ENCODE assay signal across 27 cellular contexts in the genomic region with DNA sequence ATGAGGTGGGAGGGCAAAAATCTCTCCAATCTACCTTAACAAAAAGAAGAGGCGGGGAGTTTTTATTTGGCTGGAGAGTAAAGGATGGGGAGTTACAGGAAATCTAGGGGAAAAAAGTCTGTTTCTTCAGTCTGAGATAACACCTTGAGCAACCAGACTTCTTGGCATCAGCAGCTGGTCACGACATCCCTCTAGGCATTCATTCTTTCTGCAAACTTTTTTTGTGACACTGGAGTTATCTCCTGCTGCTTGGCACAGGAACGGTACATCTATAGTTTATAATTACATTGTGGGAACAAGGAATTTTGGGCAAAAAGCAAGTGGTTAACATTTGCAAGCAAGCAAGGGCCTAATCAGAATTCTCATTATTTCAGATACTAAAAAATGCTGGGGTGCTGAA. TPM values are rescaled to one million over a fixed set of nuclear protein-coding genes. Genes with fewer than 3 reads are reported as not detected.
DNase-seq lines count a peak whose midpoint lies in the region; ATAC-seq, FAIRE-seq and TF ChIP-seq lines count a peak whose summit lies in the region.
"Had no signal": no experiment of that assay in that cellular context is flagged by ENCODE, and none has a peak within 500 bp of the region (broad histone marks: within the 10 kb centered on the region; RNA-seq: fewer than 3 reads in every experiment).

No MANE protein-coding gene starts in this region.

- H3K36me3 Mint-ChIP-seq in activated CD4-positive, alpha-beta T cell treated with anti-CD3 and anti-CD28 coated beads, Interleukin-2, amount 10 ng/mL, durations not matched to agents 24 days and 14 days (ENCODE audit: low read depth): no peaks in the 10 kb centered on the region
- H3K36me3 Mint-ChIP-seq in natural killer cell: no peaks in the 10 kb centered on the region

- no peak overlapping the region for H3K4me3 ChIP-seq in choroid plexus epithelial cell (ENCODE audit: low read depth, low read length)
- H3K4me3 ChIP-seq: SJSA1 had no signal

- DNase-seq in activated CD4-positive, alpha-beta T cell treated with anti-CD3 and anti-CD28 coated beads, Interleukin-2, amount 10 ng/mL, durations not matched to agents 24 days and 14 days: peak; percentile 37
- no peak for DNase-seq in activated CD4-positive, alpha-beta T cell treated with anti-CD3 and anti-CD28 coated beads for 4 hours
- DNase-seq in M059J (ENCODE audit: low read depth): peak; percentile 41
- peak; percentile 17 for DNase-seq in choroid plexus epithelial cell (ENCODE audit: low read depth)
- DNase-seq in natural killer cell: no peak
- DNase-seq in frontal cortex (ENCODE audit: low spot score in 2 of 2): no peak
- DNase-seq in KBM-7: no peak
- DNase-seq: 8988T; ACHN; BE2C; HCEC 1CT; IMR-90; NCI-H1092 treated with DMSO at 0.1 percent for 48 hours; NCI-H1436 treated with DMSO at 0.1 percent for 48 hours; NCI-H187 treated with DMSO at 0.1 percent for 48 hours; NCI-H2171 treated with DMSO at 0.1 percent for 48 hours; NCI-H524 treated with DMSO at 0.1 percent for 48 hours; NCI-H774; NK-92 treated with Interleukin-12 subunit alpha and Interleukin-12 subunit beta, amount 100 ng/mL, for 24 hours; PC-3 had no signal

- H3K4me3 Mint-ChIP-seq in activated CD4-positive, alpha-beta T cell treated with anti-CD3 and anti-CD28 coated beads, Interleukin-2, amount 10 ng/mL, durations not matched to agents 24 days and 14 days: no peak overlapping the region
- H3K4me3 Mint-ChIP-seq in natural killer cell: peak overlapping the region; percentile 79
- H3K4me3 Mint-ChIP-seq: CD14-positive monocyte had no signal

- in situ Hi-C loops in KBM-7 (cut with MboI; ENCODE audit: low pct_unique_long_range_greater_than_20kb, low sequenced_read_pairs): no loop called here

- no peaks in the 10 kb centered on the region for H3K9me3 Mint-ChIP-seq in activated CD4-positive, alpha-beta T cell treated with anti-CD3 and anti-CD28 coated beads, Interleukin-2, amount 10 ng/mL, durations not matched to agents 24 days and 14 days
- H3K9me3 Mint-ChIP-seq in natural killer cell: peaks cover 0 to 3% of the 10 kb centered on the region in 2 donors

- no peak overlapping the region for H3K27ac Mint-ChIP-seq in activated CD4-positive, alpha-beta T cell treated with anti-CD3 and anti-CD28 coated beads, Interleukin-2, amount 10 ng/mL, durations not matched to agents 24 days and 14 days
- peak overlapping the region; percentile 88 for H3K27ac Mint-ChIP-seq in natural killer cell

- TF ChIP-seq CTCF in choroid plexus epithelial cell (conservative IDR thresholded peaks at IDR 0.05; ENCODE audit: low read depth, low read length) (no peak), natural killer cell (IDR thresholded peaks at IDR 0.05) (no peak)

- intact Hi-C loops in activated CD4-positive, alpha-beta T cell treated with anti-CD3 and anti-CD28 coated beads, Interleukin-2, amount 10 ng/mL, durations not matched to agents 24 days and 14 days (cut with micrococcal nuclease): loop anchor here (5.0 kb wide), 1 partner anchor 732 kb away; no protein-coding TSS in a partner anchor
- intact Hi-C loops in natural killer cell (cut with micrococcal nuclease): loop anchor here (2.0 to 10.0 kb wide), 4 partner anchors 37 to 705 kb away; no protein-coding TSS in a partner anchor

- no peak for FAIRE-seq in frontal cortex (lab: Jason Lieb, UNC)
- FAIRE-seq: D721Med, H1, HTR-8/SVneo had no signal

- ATAC-seq in natural killer cell (peak in 1 of 3 donors; percentile 16), GM18868 (IDR thresholded peaks at IDR 0.05; ENCODE audit: unreplicated experiment) (no peak)
- ATAC-seq: PC-3, Right ventricle myocardium inferior had no signal

- H3K27me3 Mint-ChIP-seq in activated CD4-positive, alpha-beta T cell treated with anti-CD3 and anti-CD28 coated beads, Interleukin-2, amount 10 ng/mL, durations not matched to agents 24 days and 14 days: peaks cover 37% of the 10 kb centered on the region
- H3K27me3 Mint-ChIP-seq in natural killer cell (ENCODE audit: low read depth in 2 of 2): no peaks in the 10 kb centered on the region

- peaks cover 2% of the 10 kb centered on the region for H3K4me1 Mint-ChIP-seq in activated CD4-positive, alpha-beta T cell treated with anti-CD3 and anti-CD28 coated beads, Interleukin-2, amount 10 ng/mL, durations not matched to agents 24 days and 14 days
- H3K4me1 Mint-ChIP-seq in natural killer cell: peaks cover 27 to 43% of the 10 kb centered on the region in 2 donors

RNA-seq across cellular contexts. Expression of a gene that starts 50.6 kb away (rescaled TPM):
- 13.9 and 14.4 TPM in 2 replicates for total RNA-seq in activated CD4-positive, alpha-beta T cell treated with anti-CD3 and anti-CD28 coated beads, Interleukin-2, amount 10 ng/mL, durations not matched to agents 24 days and 14 days
- total RNA-seq in M059J (2014; rRNA removed; shearing (Covaris generic)): 74.9 and 87.3 TPM in 2 replicates
- 100 to 1,000 TPM in 2 of 3 donors, 10 to 100 TPM in 1; 77.5 to 128 (median 100) TPM for total RNA-seq in natural killer cell
- total RNA-seq in frontal cortex: 66.4 TPM

Comparison
In these comparisons a context has a peak if more than half of its experiments do, and no peak if none do; other contexts are left out.
1. DNase-seq: peak in activated CD4-positive, alpha-beta T cell treated with anti-CD3 and anti-CD28 coated beads, Interleukin-2, amount 10 ng/mL, durations not matched to agents 24 days and 14 days (single experiment), M059J (single experiment) and choroid plexus epithelial cell (single experiment); none in activated CD4-positive, alpha-beta T cell treated with anti-CD3 and anti-CD28 coated beads for 4 hours (0 of 2), natural killer cell (single experiment), frontal cortex (0 of 2) and KBM-7 (single experiment).